Comparison of ENCODE assay signal across 25 cellular contexts in genomic region chr7:98997836-98998235, GRCh38.
"Had no signal": no experiment of that assay in that cellular context is flagged by ENCODE, and none has a peak within 500 bp of the region (broad histone marks: within the 10 kb centered on the region; RNA-seq: fewer than 3 reads in every experiment).

No MANE protein-coding gene starts in this region.

- H3K4me1 Mint-ChIP-seq: mesothelial cell of epicardium, neural progenitor cell had no signal

- H3K36me3 ChIP-seq: neural progenitor cell had no signal

- H3K4me2 ChIP-seq: neural progenitor cell, smooth muscle cell had no signal

- H2AFZ ChIP-seq: neural progenitor cell had no signal

- H3K4me1 ChIP-seq: body of pancreas, neural progenitor cell, sigmoid colon had no signal

- DNase-seq: activated CD4-positive, alpha-beta memory T cell treated with anti-CD3 and anti-CD28 coated beads for 36 hours; activated CD4-positive, alpha-beta T cell treated with anti-CD3 and anti-CD28 coated beads for 4 hours; activated CD4-positive, CD25-positive, alpha-beta regulatory T cell; activated gamma-delta T cell treated with Interleukin-2 at 50 U/mL for 16 hours; activated T-cell treated with anti-CD3 and anti-CD28 coated beads, Interleukin-2, amount 50 U/mL, for 1 hour; anterior cingulate cortex; effector CD4-positive, alpha-beta T cell; erythroblast; mammary epithelial cell; naive thymus-derived CD8-positive, alpha-beta T cell; sigmoid colon; stimulated activated CD4-positive, alpha-beta T cell treated with anti-CD3 and anti-CD28 coated beads, Interleukin-15, amount 100 ng/mL, for 24 hours; stimulated activated naive CD4-positive, alpha-beta T cell; T1000; upper lobe of left lung had no signal

- H3K27me3 Mint-ChIP-seq: activated CD4-positive, alpha-beta memory T cell treated with anti-CD3 and anti-CD28 coated beads for 36 hours; activated naive CD4-positive, alpha-beta T cell treated with anti-CD3 and anti-CD28 coated beads, Interleukin-2, amount 50 U/mL, for 24 hours; dendritic cell treated with granulocyte-macrophage colony-stimulating factor and Interleukin-4, amounts not matched to agents 40 ng/mL and 50 ng/mL, for 4 days; naive thymus-derived CD8-positive, alpha-beta T cell had no signal

- ATAC-seq: body of pancreas; left lobe of liver; naive thymus-derived CD8-positive, alpha-beta T cell had no signal

- H3K9me3 ChIP-seq: body of pancreas, sigmoid colon, thoracic aorta, upper lobe of left lung had no signal

- H3K9ac ChIP-seq: neural progenitor cell had no signal

- H3K4me3 ChIP-seq: body of pancreas, cardiac muscle cell, neural progenitor cell, sigmoid colon, smooth muscle cell, thoracic aorta, upper lobe of left lung had no signal

- H3K27ac Mint-ChIP-seq: activated CD4-positive, alpha-beta memory T cell treated with anti-CD3 and anti-CD28 coated beads for 36 hours; dendritic cell treated with granulocyte-macrophage colony-stimulating factor and Interleukin-4, amounts not matched to agents 40 ng/mL and 50 ng/mL, for 4 days; mesothelial cell of epicardium; neural progenitor cell; T-helper 1 cell treated with Interleukin-12 subunit alpha and Interleukin-12 subunit beta and Interleukin-4 antibody, amounts not matched to agents 30 μg/mL and 1 μg/mL, for 36 hours had no signal

- H3K27me3 ChIP-seq: body of pancreas, cardiac muscle cell, neural progenitor cell, sigmoid colon, upper lobe of left lung had no signal

- H3K27ac ChIP-seq: body of pancreas, cardiac muscle cell, neural progenitor cell, sigmoid colon, thoracic aorta, upper lobe of left lung had no signal

- H3K9me3 Mint-ChIP-seq: activated CD4-positive, alpha-beta memory T cell treated with anti-CD3 and anti-CD28 coated beads for 36 hours; activated naive CD4-positive, alpha-beta T cell treated with anti-CD3 and anti-CD28 coated beads, Interleukin-2, amount 50 U/mL, for 24 hours; dendritic cell treated with granulocyte-macrophage colony-stimulating factor and Interleukin-4, amounts not matched to agents 40 ng/mL and 50 ng/mL, for 4 days; mesothelial cell of epicardium; naive thymus-derived CD8-positive, alpha-beta T cell; neural progenitor cell; T-helper 1 cell treated with Interleukin-12 subunit alpha and Interleukin-12 subunit beta and Interleukin-4 antibody, amounts not matched to agents 30 μg/mL and 1 μg/mL, for 36 hours had no signal

- H3K4me3 Mint-ChIP-seq: activated CD4-positive, alpha-beta memory T cell treated with anti-CD3 and anti-CD28 coated beads for 36 hours; activated naive CD4-positive, alpha-beta T cell treated with anti-CD3 and anti-CD28 coated beads, Interleukin-2, amount 50 U/mL, for 24 hours; dendritic cell treated with granulocyte-macrophage colony-stimulating factor and Interleukin-4, amounts not matched to agents 40 ng/mL and 50 ng/mL, for 4 days; mesothelial cell of epicardium; naive thymus-derived CD8-positive, alpha-beta T cell; neural progenitor cell; T-helper 1 cell treated with Interleukin-12 subunit alpha and Interleukin-12 subunit beta and Interleukin-4 antibody, amounts not matched to agents 30 μg/mL and 1 μg/mL, for 36 hours had no signal
